ENCODE assay signal across 25 cellular contexts in the genomic region with DNA sequence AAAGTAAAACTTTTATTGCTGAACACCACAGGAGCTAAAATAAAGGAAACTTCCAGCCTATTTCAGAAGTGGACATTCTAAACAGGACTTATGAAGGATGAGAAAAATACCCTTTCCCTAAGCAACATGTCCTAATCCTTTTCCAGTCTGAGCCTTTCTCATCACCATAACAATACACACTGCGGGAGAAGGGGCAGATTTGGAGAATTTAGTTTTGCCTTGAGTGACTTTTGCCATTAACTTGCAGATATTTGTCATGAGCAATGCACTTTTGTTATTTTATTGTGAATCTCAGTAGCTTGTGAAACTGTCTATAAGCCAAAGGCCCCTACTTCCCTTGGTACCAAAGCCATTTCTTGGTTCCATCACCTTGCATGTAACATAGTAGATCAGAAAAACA. TPM values are rescaled to one million over a fixed set of nuclear protein-coding genes. Genes with fewer than 3 reads are reported as not detected.
"Had no signal": no experiment of that assay in that cellular context is flagged by ENCODE, and none has a peak within 500 bp of the region (broad histone marks: within the 10 kb centered on the region; RNA-seq: fewer than 3 reads in every experiment).

No MANE protein-coding gene starts in this region.

- H3K27ac ChIP-seq: HL-60, RWPE1 had no signal

- FAIRE-seq: HTR-8/SVneo had no signal

- DNase-seq: KBM-7; MV-4-11; NCI-H1048; NCI-H1105; NCI-H1417; NCI-H146; NCI-H1694 treated with DMSO at 0.1 percent for 48 hours; NCI-H1930; NCI-H2081; NCI-H2107; NCI-H2227 treated with DMSO at 0.1 percent for 48 hours; NCI-H524; NCI-H526 treated with DMSO at 0.1 percent for 48 hours; NCI-H748 treated with DMSO at 0.1 percent for 48 hours; NK-92 treated with Interleukin-12 subunit alpha and Interleukin-12 subunit beta, amount 100 ng/mL, for 24 hours; PC-3; SK-N-SH; SW 1271 had no signal

- H3K9me3 ChIP-seq: SK-N-SH had no signal

- H3K9ac ChIP-seq: SK-N-SH had no signal

- H3K4me2 ChIP-seq: SK-N-SH had no signal

RNA-seq across cellular contexts. Expression of a gene that starts 53.0 kb away (rescaled TPM):
- total RNA-seq: LHCN-M2, MCF 10A, OCI-LY7, PC-3, SK-MEL-5 had no signal
- polyA plus RNA-seq: SK-N-SH had no signal
